In genomic region chr1:16366722-16367257, GRCh38 we compare ENCODE assay signal across 8 cellular contexts. TPM values are rescaled to one million over a fixed set of nuclear protein-coding genes. Genes with fewer than 3 reads are reported as not detected.
DNase-seq lines count a peak whose midpoint lies in the region; ATAC-seq and TF ChIP-seq lines count a peak whose summit lies in the region.

TSS of gene SZRD1 (plus strand) at chr1:16367242. CDS start at chr1:16367258, 16 bp downstream.

- TF ChIP-seq CTCF in GM13976 (IDR thresholded peaks at IDR 0.05; ENCODE audit: borderline replicate concordance, control extremely low read depth, extremely low read depth, insufficient read depth, missing control alignments) (no peak), left ventricle myocardium inferior (IDR thresholded peaks at IDR 0.05; ENCODE audit: borderline replicate concordance) (no peak), upper lobe of right lung (IDR thresholded peaks at IDR 0.05) (no peak)

- ATAC-seq in HG02970 (IDR thresholded peaks at IDR 0.05; ENCODE audit: low FRiP score, unreplicated experiment), result peak; percentile 80
- peak; percentile 96 for ATAC-seq in upper lobe of right lung

- intact Hi-C loops in T-helper 2 cell treated with Interferon-gamma antibody and Interleukin-4, amounts not matched to agents 100 ng/mL and 5 ng/mL, for 36 hours (cut with micrococcal nuclease), result loop anchor here (1.0 to 5.0 kb wide), 7 partner anchors 14 to 686 kb away; partner anchors contain the start of genes CPLANE2, FBXO42, NECAP2 and SDHB
- intact Hi-C loops in left ventricle myocardium inferior (cut with micrococcal nuclease), result no loop called here
- intact Hi-C loops in posterior vena cava (cut with DNase I), result loop anchor here in 1 of 2 donors (10.0 kb wide), 1 partner anchor 292 kb away; the partner anchor contains the start of gene FAM131C
- intact Hi-C loops in upper lobe of right lung (cut with DNase I), result no loop called here

- DNase-seq in GM13976 (ENCODE audit: low spot score) (peak; percentile 91), NCI-H187 treated with DMSO at 0.1 percent for 48 hours (lab: John Stamatoyannopoulos, UW) (peak; percentile 94), left ventricle myocardium inferior (peak; percentile 97), posterior vena cava (ENCODE audit: low spot score) (peak; percentile 99), upper lobe of right lung (peak; percentile 98)

- in situ Hi-C loops in GM13976 (cut with MboI; ENCODE audit: low sequenced_read_pairs, unreplicated experiment), result loop anchor here (25.0 kb wide), 1 partner anchor 279 kb away; no protein-coding TSS in a partner anchor

- H3K4me3 ChIP-seq in left ventricle myocardium inferior (peak within 1 kb of the TSS; percentile 92), upper lobe of right lung (peak within 1 kb of the TSS; percentile 95)

- no peaks in the 10 kb centered on the region for H3K27me3 ChIP-seq in left ventricle myocardium inferior (ENCODE audit: low read depth)
- no peaks in the 10 kb centered on the region for H3K27me3 ChIP-seq in upper lobe of right lung

- no peaks in the 10 kb centered on the region for H3K9me3 ChIP-seq in left ventricle myocardium inferior (replicated peaks)
- H3K9me3 ChIP-seq in upper lobe of right lung, result no peaks in the 10 kb centered on the region

- H3K4me1 ChIP-seq in left ventricle myocardium inferior (peaks cover 52% of the 10 kb centered on the region), upper lobe of right lung (peaks cover 36% of the 10 kb centered on the region)

- H3K27ac ChIP-seq in angular gyrus (ENCODE audit: low read depth, low read length) (peak within 1 kb of the TSS; percentile 98), left ventricle myocardium inferior (replicated peaks) (peak within 1 kb of the TSS; percentile 99), upper lobe of right lung (peak within 1 kb of the TSS; percentile 98)

- H3K36me3 ChIP-seq in left ventricle myocardium inferior (no peaks in the 10 kb centered on the region), upper lobe of right lung (no peaks in the 10 kb centered on the region)

RNA-seq across cellular contexts. Expression of gene SZRD1, which starts in this region (rescaled TPM):
- total RNA-seq in T-helper 2 cell treated with Interferon-gamma antibody and Interleukin-4, amounts not matched to agents 100 ng/mL and 5 ng/mL, for 36 hours, result 167 and 173 TPM in 2 replicates
- total RNA-seq in left ventricle myocardium inferior (97.3 TPM), posterior vena cava (100 to 1,000 TPM; 115 to 167 TPM), upper lobe of right lung (110 TPM)

Comparison
In these comparisons a context has a peak if more than half of its experiments do, and no peak if none do; other contexts are left out.
1. Peak in every context shown above with its lines: DNase-seq, ATAC-seq, H3K4me3 ChIP-seq and H3K27ac ChIP-seq.